Comparison of ENCODE assay signal across 1 cellular context in genomic region chr1:31422505-31423319, GRCh38.
TF ChIP-seq lines count a peak whose summit lies in the region.

No MANE protein-coding gene starts in this region.

TF ChIP-seq in HepG2, 621 proteins besides CTCF, POLR2A, EP300 and RAD21 (continued from another document and continues in another):
- TF ChIP-seq NFAT5 (CRISPR knock-in tag; IDR thresholded peaks at IDR 0.05) (no peak), TFDP2 (CRISPR knock-in tag; IDR thresholded peaks at IDR 0.05) (no peak), ZNF646 (CRISPR knock-in tag; IDR thresholded peaks at IDR 0.05) (no peak), SRF (IDR thresholded peaks at IDR 0.05; ENCODE audit: low read depth, low read length) (no peak; the same call in 1 of the 2 replicates), SP5 (CRISPR knock-in tag; IDR thresholded peaks at IDR 0.05; ENCODE audit: borderline replicate concordance, low read depth) (no peak), ZMAT5 (CRISPR knock-in tag; IDR thresholded peaks at IDR 0.05; ENCODE audit: borderline replicate concordance, low read depth) (no peak), SIN3B (IDR thresholded peaks at IDR 0.05; ENCODE audit: low read length) (no peak), KDM6A (CRISPR knock-in tag; IDR thresholded peaks at IDR 0.05; ENCODE audit: low read depth) (no peak), ZNF234 (CRISPR knock-in tag; conservative IDR thresholded peaks at IDR 0.05) (no peak), PTBP1 (IDR thresholded peaks at IDR 0.05; ENCODE audit: low read depth, low read length, poor library complexity, severe bottlenecking) (no peak), ZSCAN21 (CRISPR knock-in tag; IDR thresholded peaks at IDR 0.05; ENCODE audit: borderline replicate concordance) (no peak), THYN1 (CRISPR knock-in tag; IDR thresholded peaks at IDR 0.05; ENCODE audit: borderline replicate concordance, low read depth) (no peak), SAFB2 (CRISPR knock-in tag; IDR thresholded peaks at IDR 0.05; ENCODE audit: borderline replicate concordance, low read depth) (no peak), ERF (CRISPR knock-in tag; IDR thresholded peaks at IDR 0.05) (peak; percentile 57; the same call in 1 of the 2 replicates), ZFP1 (CRISPR knock-in tag; IDR thresholded peaks at IDR 0.05) (no peak), ZMAT3 (CRISPR knock-in tag; conservative IDR thresholded peaks at IDR 0.05) (no peak; the same call in 1 of the 2 replicates), ZFP62 (CRISPR knock-in tag; IDR thresholded peaks at IDR 0.05) (no peak), ZXDC (CRISPR knock-in tag; IDR thresholded peaks at IDR 0.05) (no peak), MATR3 (CRISPR knock-in tag; IDR thresholded peaks at IDR 0.05) (no peak), ATM (IDR thresholded peaks at IDR 0.05; ENCODE audit: borderline replicate concordance) (no peak), TEAD2 (CRISPR knock-in tag; IDR thresholded peaks at IDR 0.05) (no peak), ZEB1 (IDR thresholded peaks at IDR 0.05; ENCODE audit: insufficient replicate concordance, low read depth) (no peak), NFKB2 (CRISPR knock-in tag; IDR thresholded peaks at IDR 0.05; ENCODE audit: borderline replicate concordance) (no peak), HMGXB3 (CRISPR knock-in tag; IDR thresholded peaks at IDR 0.05; ENCODE audit: borderline replicate concordance) (peak; percentile 52; the same call in 1 of the 2 replicates), ZFP41 (CRISPR knock-in tag; IDR thresholded peaks at IDR 0.05; ENCODE audit: borderline replicate concordance) (no peak), KDM1A (CRISPR knock-in tag; IDR thresholded peaks at IDR 0.05) (no peak), ZBTB39 (CRISPR knock-in tag; IDR thresholded peaks at IDR 0.05) (peak; percentile 40; the same call in 1 of the 2 replicates), SP140L (CRISPR knock-in tag; IDR thresholded peaks at IDR 0.05; ENCODE audit: borderline replicate concordance) (no peak), ZNF124 (CRISPR knock-in tag; IDR thresholded peaks at IDR 0.05) (no peak), SPEN (CRISPR knock-in tag; IDR thresholded peaks at IDR 0.05; ENCODE audit: low read depth) (no peak), MIXL1 (CRISPR knock-in tag; IDR thresholded peaks at IDR 0.05) (no peak), MYC (CRISPR knock-in tag; IDR thresholded peaks at IDR 0.05; ENCODE audit: borderline replicate concordance) (no peak), ZNF790 (CRISPR knock-in tag; IDR thresholded peaks at IDR 0.05; ENCODE audit: borderline replicate concordance) (no peak), HOXA9 (CRISPR knock-in tag; IDR thresholded peaks at IDR 0.05; ENCODE audit: borderline replicate concordance) (no peak), ZNF350 (CRISPR knock-in tag; IDR thresholded peaks at IDR 0.05; ENCODE audit: borderline replicate concordance, low read depth) (no peak), ZNF337 (CRISPR knock-in tag; IDR thresholded peaks at IDR 0.05; ENCODE audit: borderline replicate concordance, low read depth) (no peak), HMG20B (CRISPR knock-in tag; conservative IDR thresholded peaks at IDR 0.05) (no peak), SNAI1 (CRISPR knock-in tag; IDR thresholded peaks at IDR 0.05; ENCODE audit: borderline replicate concordance) (no peak), EED (CRISPR knock-in tag; IDR thresholded peaks at IDR 0.05) (no peak)
